Comparison of ENCODE assay signal across 19 cellular contexts in the genomic region with DNA sequence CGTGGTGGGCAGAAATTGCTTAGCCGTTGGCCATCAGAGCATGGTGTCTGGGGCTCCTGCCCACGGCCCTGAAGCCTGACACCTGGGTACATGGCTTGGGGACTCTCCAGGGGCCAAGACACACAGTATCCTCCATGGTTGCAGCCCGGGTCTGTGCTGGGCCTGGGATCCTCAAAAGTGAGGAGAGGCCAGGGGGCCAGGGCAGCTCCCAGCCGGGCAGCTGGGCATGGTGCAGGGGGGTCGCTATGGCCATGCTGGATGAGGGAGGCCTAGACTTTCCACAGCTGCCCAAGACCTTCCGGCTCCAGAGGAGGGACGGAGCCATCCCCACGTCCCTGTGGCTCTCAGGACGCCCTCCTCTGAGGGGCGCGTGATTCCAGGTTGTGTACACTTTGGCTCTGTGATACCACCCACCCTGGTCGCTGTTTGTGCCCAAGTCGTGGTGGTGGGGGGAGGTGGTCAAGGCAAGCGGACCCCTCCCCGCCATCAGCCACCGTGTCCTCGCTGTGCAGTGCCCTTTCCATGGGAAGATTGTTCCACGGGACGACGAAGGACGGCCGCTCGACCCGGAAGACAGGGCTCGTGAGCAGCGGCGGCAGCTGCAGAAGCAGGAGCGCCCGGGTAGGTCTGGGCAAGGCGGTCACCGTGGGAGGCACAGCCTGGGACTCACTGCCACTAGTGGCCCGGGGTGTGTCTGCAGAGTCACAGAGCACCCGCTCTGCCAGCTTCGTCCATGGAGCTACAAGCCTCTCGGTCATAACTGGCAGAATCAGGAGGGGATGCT. TPM values are rescaled to one million over a fixed set of nuclear protein-coding genes. Genes with fewer than 3 reads are reported as not detected.
"Had no signal": no experiment of that assay in that cellular context is flagged by ENCODE, and none has a peak within 500 bp of the region (broad histone marks: within the 10 kb centered on the region; RNA-seq: fewer than 3 reads in every experiment).

No MANE protein-coding gene starts in this region.

- H3K9me3 Mint-ChIP-seq: activated naive CD4-positive, alpha-beta T cell treated with anti-CD3 and anti-CD28 coated beads for 36 hours; activated T-helper 2 cell treated with anti-CD3 and anti-CD28 coated beads, Interferon-gamma antibody, Interleukin-2, Interleukin-4, amounts not matched to agents 10 μg/mL and 5 μg/mL and 100 μg/mL, durations not matched to agents 14 hours and 24 hours and 36 hours; immature natural killer cell; naive thymus-derived CD8-positive, alpha-beta T cell had no signal

- H3K27ac Mint-ChIP-seq: activated naive CD4-positive, alpha-beta T cell treated with anti-CD3 and anti-CD28 coated beads for 36 hours; activated T-helper 2 cell treated with anti-CD3 and anti-CD28 coated beads, Interferon-gamma antibody, Interleukin-2, Interleukin-4, amounts not matched to agents 10 μg/mL and 5 μg/mL and 100 μg/mL, durations not matched to agents 14 hours and 24 hours and 36 hours; immature natural killer cell; naive thymus-derived CD8-positive, alpha-beta T cell had no signal

- ATAC-seq: foreskin keratinocyte; naive thymus-derived CD8-positive, alpha-beta T cell had no signal

- H3K27me3 Mint-ChIP-seq: naive thymus-derived CD8-positive, alpha-beta T cell had no signal

- H3K4me1 Mint-ChIP-seq: immature natural killer cell; naive thymus-derived CD8-positive, alpha-beta T cell had no signal

- H3K4me3 ChIP-seq: coronary artery, tibial artery, uterus had no signal

- H3K27me3 ChIP-seq: foreskin keratinocyte, tibial artery, uterus had no signal

- H3K4me3 Mint-ChIP-seq: activated naive CD4-positive, alpha-beta T cell treated with anti-CD3 and anti-CD28 coated beads for 36 hours; immature natural killer cell; naive thymus-derived CD8-positive, alpha-beta T cell had no signal

- H3K9me3 ChIP-seq: tibial artery, uterus had no signal

- H3K27ac ChIP-seq: coronary artery, foreskin keratinocyte, tibial artery, uterus had no signal

- H3K36me3 ChIP-seq: uterus had no signal

- DNase-seq: activated CD4-positive, alpha-beta T cell treated with anti-CD3 and anti-CD28 coated beads, Interleukin-2, amount 50 U/mL, for 4 hours; activated CD4-positive, CD25-positive, alpha-beta regulatory T cell treated with anti-CD3 and anti-CD28 coated beads, Interleukin-2, amount 50 U/mL, for 72 hours; activated naive CD4-positive, alpha-beta T cell treated with anti-CD3 and anti-CD28 coated beads for 36 hours; activated T-cell treated with anti-CD3 and anti-CD28 coated beads, Interleukin-2, amount 50 U/mL, for 1 hour; central memory CD4-positive, alpha-beta T cell; foreskin keratinocyte; immature natural killer cell; nucleus accumbens; stimulated activated CD4-positive, alpha-beta T cell treated with anti-CD3 and anti-CD28 coated beads, Interleukin-15, amount 100 ng/mL, for 24 hours; stimulated activated CD4-positive, alpha-beta T cell treated with anti-CD3 and anti-CD28 coated beads, Interleukin-4, amount 100 ng/mL, for 24 hours; stimulated activated naive CD4-positive, alpha-beta T cell; uterus had no signal

- H3K4me1 ChIP-seq: foreskin keratinocyte, tibial artery, uterus had no signal

RNA-seq across cellular contexts. Expression of gene NKX1-1, which starts 25.7 kb away (rescaled TPM):
- total RNA-seq: activated naive CD4-positive, alpha-beta T cell treated with anti-CD3 and anti-CD28 coated beads for 36 hours; activated T-helper 2 cell treated with anti-CD3 and anti-CD28 coated beads, Interferon-gamma antibody, Interleukin-2, Interleukin-4, amounts not matched to agents 10 μg/mL and 5 μg/mL and 100 μg/mL, durations not matched to agents 14 hours and 24 hours and 36 hours; foreskin keratinocyte; mucosa of gallbladder; naive thymus-derived CD8-positive, alpha-beta T cell; skeletal muscle tissue; subcutaneous adipose tissue; uterus had no signal
- polyA plus RNA-seq: foreskin keratinocyte; immature natural killer cell; naive thymus-derived CD8-positive, alpha-beta T cell had no signal
